ENCODE assay signal across 17 cellular contexts in genomic region chr16:69513180-69513966, GRCh38. TPM values are rescaled to one million over a fixed set of nuclear protein-coding genes. Genes with fewer than 3 reads are reported as not detected.
DNase-seq lines count a peak whose midpoint lies in the region; ATAC-seq and TF ChIP-seq lines count a peak whose summit lies in the region.
"Had no signal": no experiment of that assay in that cellular context is flagged by ENCODE, and none has a peak within 500 bp of the region (broad histone marks: within the 10 kb centered on the region; RNA-seq: fewer than 3 reads in every experiment).

No MANE protein-coding gene starts in this region.

- ATAC-seq in IMR-90 (ENCODE audit: low read depth) (peak; percentile 73), HG03045 (IDR thresholded peaks at IDR 0.05; ENCODE audit: unreplicated experiment) (no peak), GM21390 (IDR thresholded peaks at IDR 0.05; ENCODE audit: unreplicated experiment) (no peak)
- ATAC-seq: activated CD8-positive, alpha-beta T cell treated with anti-CD3 and anti-CD28 coated beads, Interleukin-2, amount 10 ng/mL, durations not matched to agents 7 days and 5 days; heart right ventricle had no signal

- H2BK12ac ChIP-seq in mesenchymal stem cell (ENCODE audit: low read length in 2 of 2): peak overlapping the region in 1 of 2 experiments; percentile 66

- dilution Hi-C loops in IMR-90 (cut with HindIII; ENCODE audit: low sequenced_read_pairs, unreplicated experiment): no loop called here

- no peak overlapping the region for H3K23ac ChIP-seq in IMR-90 (ENCODE audit: low read depth, low read length)
- H3K23ac ChIP-seq in mesenchymal stem cell (ENCODE audit: low read length in 2 of 2): no peak overlapping the region

- TF ChIP-seq POLR2A in IMR-90 (IDR thresholded peaks at IDR 0.05; ENCODE audit: low read depth, low read length): no peak

- WGBS in IMR-90 (ENCODE audit: extremely low coverage in 2 of 2, insufficient read length in 1 of 2), 2 experiments: no CpG with 5 or more reads among the region's 2 CpGs
- WGBS in mesenchymal stem cell: 61% methylated on average over 2 of the region's 2 CpGs

- H3K14ac ChIP-seq in IMR-90 (replicated peaks; ENCODE audit: low read depth, low read length): peak overlapping the region; percentile 83; the same call in 1 of the 2 replicates
- no peak overlapping the region for H3K14ac ChIP-seq in mesenchymal stem cell (ENCODE audit: low read length in 2 of 2)

- 0 out of 2 replicates have a peak overlapping the region, but pooled peaks have one; percentile 15 for H2AK5ac ChIP-seq in IMR-90 (ENCODE audit: low read depth, low read length)
- peak overlapping the region; percentile 97 for H2AK5ac ChIP-seq in mesenchymal stem cell (ENCODE audit: low read length, severe bottlenecking)

- no peak overlapping the region for H2AK9ac ChIP-seq in IMR-90 (replicated peaks; ENCODE audit: low read depth, low read length, poor library complexity)

- H4K91ac ChIP-seq in IMR-90 (ENCODE audit: insufficient read depth, low read depth, low read length): no peak overlapping the region
- H4K91ac ChIP-seq in mesenchymal stem cell (ENCODE audit: low read length): no peak overlapping the region

- H4K8ac ChIP-seq in IMR-90 (ENCODE audit: low read depth in 2 of 2, low read length in 2 of 2): peak overlapping the region in 1 of 2 experiments; percentile 28; a peak in 2 of 4 replicates
- no peak overlapping the region for H4K8ac ChIP-seq in mesenchymal stem cell (ENCODE audit: low read length)

- H2BK15ac ChIP-seq in IMR-90 (ENCODE audit: low read depth, low read length): no peak overlapping the region
- no peak overlapping the region for H2BK15ac ChIP-seq in mesenchymal stem cell (ENCODE audit: low read depth, poor library complexity, severe bottlenecking)

- intact Hi-C loops in IMR-90 (cut with micrococcal nuclease): no loop called here

- POLR2A ChIA-PET in BJ (lab: Charles Lee) (no interaction called here), IMR-90 (lab: Charles Lee; ENCODE audit: unreplicated experiment) (no interaction called here)

- H3K27ac ChIP-seq in IMR-90 (ENCODE audit: insufficient read depth, low read length) (no peak overlapping the region), mesenchymal stem cell (ENCODE audit: low read length, poor library complexity, severe bottlenecking) (peak overlapping the region; percentile 96)
- H3K27ac ChIP-seq: heart right ventricle, tibial artery had no signal

- peak overlapping the region; percentile 89 for H2BK120ac ChIP-seq in IMR-90 (ENCODE audit: low read depth, low read length)
- no peak overlapping the region for H2BK120ac ChIP-seq in mesenchymal stem cell (ENCODE audit: low read depth, low read length)

- H3K18ac ChIP-seq in IMR-90 (ENCODE audit: low read depth, low read length) (no peak overlapping the region), mesenchymal stem cell (ENCODE audit: low read depth in 1 of 2, low read length in 2 of 2) (peak overlapping the region in 1 of 2 experiments; percentile 12)

- peaks cover 5% of the 10 kb centered on the region; the same call in 1 of the 2 replicates for H3K4me1 ChIP-seq in IMR-90 (ENCODE audit: control insufficient read depth, insufficient read depth, low read length)
- peaks cover 8% of the 10 kb centered on the region for H3K4me1 ChIP-seq in mesenchymal stem cell (ENCODE audit: control insufficient read depth, insufficient read depth, low read depth, low read length)
- H3K4me1 ChIP-seq: tibial artery had no signal

- H3K9ac ChIP-seq in IMR-90 (ENCODE audit: low read depth, low read length) (no peak overlapping the region), mesenchymal stem cell (ENCODE audit: low read length) (no peak overlapping the region)

- H2BK20ac ChIP-seq in IMR-90 (ENCODE audit: low read depth, low read length): peak overlapping the region; percentile 74; the same call in 1 of the 2 replicates

- CTCF ChIA-PET in BJ (lab: Yijun Ruan, JAX) (interaction anchor here (0.6 kb wide), 1 partner anchor 117 kb away, joined by 4 read pairs; no protein-coding TSS in a partner anchor), IMR-90 (lab: Yijun Ruan, JAX) (interaction anchor here (0.6 kb wide), 1 partner anchor 17 kb away, joined by 5 read pairs; no protein-coding TSS in a partner anchor)

- in situ Hi-C loops in IMR-90 (cut with MboI; ENCODE audit: low sequenced_read_pairs): no loop called here
- in situ Hi-C loops in astrocyte of the spinal cord (cut with HindIII; ENCODE audit: low sequenced_read_pairs): no loop called here

- peaks cover 3% of the 10 kb centered on the region for H3K9me1 ChIP-seq in IMR-90 (ENCODE audit: insufficient read depth, low read length)

- H3K9me3 ChIP-seq in IMR-90 (ENCODE audit: control insufficient read depth, insufficient read depth, low read length) (no peaks in the 10 kb centered on the region), mesenchymal stem cell (ENCODE audit: control insufficient read depth, low read length) (no peaks in the 10 kb centered on the region)
- H3K9me3 ChIP-seq: heart right ventricle, tibial artery had no signal

- no peaks in the 10 kb centered on the region for H3K27me3 ChIP-seq in BJ (ENCODE audit: control insufficient read depth, insufficient read depth, low read length)
- H3K27me3 ChIP-seq in IMR-90 (ENCODE audit: control insufficient read depth, insufficient read depth, low read length): no peaks in the 10 kb centered on the region
- no peaks in the 10 kb centered on the region for H3K27me3 ChIP-seq in mesenchymal stem cell (ENCODE audit: control insufficient read depth in 1 of 2, insufficient read depth in 1 of 2, low read length in 2 of 2)
- H3K27me3 ChIP-seq: tibial artery had no signal

- H3K4me3 ChIP-seq in BJ (ENCODE audit: low read depth, low read length): no peak overlapping the region
- no peak overlapping the region for H3K4me3 ChIP-seq in IMR-90 (ENCODE audit: insufficient read depth, low read depth, low read length)
- H3K4me3 ChIP-seq in astrocyte of the spinal cord (ENCODE audit: low read depth, low read length): no peak overlapping the region
- H3K4me3 ChIP-seq in mesenchymal stem cell (ENCODE audit: insufficient read depth in 1 of 2, low read depth in 1 of 2, low read length in 2 of 2): no peak overlapping the region
- H3K4me3 ChIP-seq: heart right ventricle, tibial artery had no signal

- no peak for TF ChIP-seq RAD21 in IMR-90 (IDR thresholded peaks at IDR 0.05; ENCODE audit: low read length)

- H3K4me2 ChIP-seq in IMR-90 (ENCODE audit: low read depth, low read length) (no peak overlapping the region), mesenchymal stem cell (ENCODE audit: low read length, poor library complexity, severe bottlenecking) (no peak overlapping the region)

- no peak overlapping the region for H4K5ac ChIP-seq in IMR-90 (ENCODE audit: low read depth, low read length)

- BruUV-seq in IMR-90 (replicated peaks; lab: Mats Ljungman, UMichigan): no TSS peak

- H3K56ac ChIP-seq in IMR-90 (ENCODE audit: extremely low read depth, insufficient read depth, low read length): no peak overlapping the region; the same call in 1 of the 2 replicates

- DNase-seq in BJ (ENCODE audit: low read depth) (peak; percentile 94), IMR-90 (peak; percentile 65), astrocyte of the spinal cord (ENCODE audit: low read depth, low spot score) (peak; percentile 67), mesenchymal stem cell (no peak), SKM-1 treated with dmso at 0.1 percent for 144 hours (lab: John Stamatoyannopoulos, UW; ENCODE audit: unreplicated experiment) (no peak), DMS79 treated with DMSO at 0.1 percent for 48 hours (lab: John Stamatoyannopoulos, UW) (no peak)
- DNase-seq: activated CD8-positive, alpha-beta T cell treated with anti-CD3 and anti-CD28 coated beads, Interleukin-2, amount 10 ng/mL, durations not matched to agents 7 days and 5 days; activated naive CD4-positive, alpha-beta T cell treated with anti-CD3 and anti-CD28 coated beads, Interleukin-2, amount 50 U/mL, for 16 hours; CD4-positive, alpha-beta T cell; dermis blood vessel endothelial cell; heart right ventricle; NCI-H1417; NCI-H748 treated with DMSO at 0.1 percent for 48 hours; right cardiac atrium had no signal

- H2BK5ac ChIP-seq in IMR-90 (ENCODE audit: low read depth, low read length, poor library complexity, severe bottlenecking) (peak overlapping the region; percentile 34), mesenchymal stem cell (ENCODE audit: low read depth, low read length, poor library complexity, severe bottlenecking) (no peak overlapping the region)

- no peaks in the 10 kb centered on the region for H4K20me1 ChIP-seq in IMR-90 (ENCODE audit: insufficient read depth, low read length)

- TF ChIP-seq CTCF in BJ (IDR thresholded peaks at IDR 0.05; ENCODE audit: insufficient read depth, low read depth, low read length) (no peak), IMR-90 (conservative IDR thresholded peaks at IDR 0.05; ENCODE audit: low read depth, low read length) (no peak), astrocyte of the spinal cord (IDR thresholded peaks at IDR 0.05; ENCODE audit: low read depth, low read length) (no peak)

- H2AFZ ChIP-seq in IMR-90 (replicated peaks; ENCODE audit: low read length, poor library complexity): peak overlapping the region; percentile 40
- no peak overlapping the region for H2AFZ ChIP-seq in mesenchymal stem cell (ENCODE audit: low read depth, low read length)

- H3K79me1 ChIP-seq in IMR-90 (ENCODE audit: low read depth in 1 of 2, low read length in 2 of 2) (no peaks in the 10 kb centered on the region), mesenchymal stem cell (replicated peaks; ENCODE audit: low read length, poor library complexity, severe bottlenecking) (no peaks in the 10 kb centered on the region)

- H3K36me3 ChIP-seq in BJ (ENCODE audit: control insufficient read depth, insufficient read depth, low read length) (no peaks in the 10 kb centered on the region), IMR-90 (ENCODE audit: control insufficient read depth, insufficient read depth, low read length) (no peaks in the 10 kb centered on the region), mesenchymal stem cell (ENCODE audit: control insufficient read depth in 1 of 2, insufficient read depth in 2 of 2, low read depth in 1 of 2, low read length in 2 of 2) (no peaks in the 10 kb centered on the region)
- H3K36me3 ChIP-seq: heart right ventricle, tibial artery had no signal

- H3K4ac ChIP-seq in IMR-90 (ENCODE audit: low read depth, low read length): peak overlapping the region; percentile 77; the same call in 1 of the 2 replicates
- H3K4ac ChIP-seq in mesenchymal stem cell (ENCODE audit: low read depth in 1 of 2, low read length in 2 of 2): no peak overlapping the region

TF ChIP-seq in IMR-90, 13 proteins besides CTCF, POLR2A, EP300 and RAD21:
- TF ChIP-seq MAZ (IDR thresholded peaks at IDR 0.05; ENCODE audit: borderline replicate concordance, low read depth, low read length) (peak; percentile 80; the same call in 1 of the 2 replicates), SMC3 (IDR thresholded peaks at IDR 0.05; ENCODE audit: low read depth, low read length) (no peak)

RNA-seq across cellular contexts. Expression of gene NFAT5, which starts 52.4 kb away (rescaled TPM):
- polyA plus RNA-seq in BJ (2011; rRNA removed) (29.6 and 40.8 TPM in 2 replicates), IMR-90 (2012; rRNA removed) (10.8 and 10.9 TPM in 2 replicates)
- 49.7 and 51.4 TPM in 2 replicates for polyA minus RNA-seq in BJ (2011; rRNA and poly(A)+ RNA removed)
- total RNA-seq in IMR-90 (2012; rRNA removed): 16.9 and 20.1 TPM in 2 replicates
- polyA plus RNA-seq in IMR-90 (2012; cell fraction: cytosol; rRNA removed): 1.7 and 1.8 TPM in 2 replicates
- 10.2 and 78.3 TPM in 2 replicates for polyA plus RNA-seq in IMR-90 (2012; cell fraction: nucleus; rRNA removed; ENCODE audit: low replicate concordance)
- polyA plus RNA-seq in mesenchymal stem cell (2013, experiment 1 of 2): 30.9 TPM
- 25.5 TPM for polyA plus RNA-seq in mesenchymal stem cell (2013, experiment 2 of 2)

Comparison
In these comparisons a context has a peak if more than half of its experiments do, and no peak if none do; other contexts are left out.
1. DNase-seq: peak in BJ (single experiment), IMR-90 (single experiment) and astrocyte of the spinal cord (single experiment); none in mesenchymal stem cell (single experiment), SKM-1 treated with dmso at 0.1 percent for 144 hours (single experiment) and DMS79 treated with DMSO at 0.1 percent for 48 hours (single experiment).